Comparison of ENCODE assay signal across 27 cellular contexts in genomic region chr1:210010161-210010560, GRCh38.
"Had no signal": no experiment of that assay in that cellular context is flagged by ENCODE, and none has a peak within 500 bp of the region (broad histone marks: within the 10 kb centered on the region; RNA-seq: fewer than 3 reads in every experiment).

No MANE protein-coding gene starts in this region.

- H3K36me3 ChIP-seq: stomach, suprapubic skin, thoracic aorta, thyroid gland, tibial artery, tibial nerve, transverse colon, upper lobe of left lung, upper lobe of right lung, uterus, vagina had no signal

- H3K27ac ChIP-seq: stomach, suprapubic skin, testis, thoracic aorta, thyroid gland, tibial artery, tibial nerve, transverse colon, upper lobe of left lung, upper lobe of right lung, uterus, vagina had no signal

- H3K9me3 ChIP-seq: stomach, suprapubic skin, testis, thoracic aorta, thyroid gland, tibial artery, tibial nerve, transverse colon, upper lobe of left lung, upper lobe of right lung, uterus, vagina had no signal

- DNase-seq: stimulated activated CD4-positive, alpha-beta T cell treated with anti-CD3 and anti-CD28 coated beads, Interleukin-2, amount 100 ng/mL, for 48 hours; stimulated activated CD4-positive, alpha-beta T cell treated with anti-CD3 and anti-CD28 coated beads, Interleukin-4, amount 100 ng/mL, for 1 hour; stimulated activated CD4-positive, alpha-beta T cell treated with anti-CD3 and anti-CD28 coated beads, Interleukin-4, amount 100 ng/mL, for 24 hours; stimulated activated CD4-positive, alpha-beta T cell treated with anti-CD3 and anti-CD28 coated beads, Interleukin-4, amount 100 ng/mL, for 4 hours; stimulated activated CD8-positive, alpha-beta memory T cell treated with anti-CD3 and anti-CD28 coated beads, Interleukin-4, amount 100 ng/mL, for 48 hours; stimulated activated naive B cell treated with anti-CD40 and anti-IgM and Interleukin-4, amounts not matched to agents 10 μg/mL and 1 μg/mL and 100 μg/mL, for 72 hours; stimulated activated naive CD4-positive, alpha-beta T cell; stimulated activated naive CD4-positive, alpha-beta T cell treated with Interleukin-2 at 50 U/mL for 16 hours; stimulated activated naive CD8-positive, alpha-beta T cell treated with anti-CD3 and anti-CD28 coated beads, Interleukin-15, amount 100 ng/mL, for 72 hours; stimulated activated naive CD8-positive, alpha-beta T cell treated with anti-CD3 and anti-CD28 coated beads, Interleukin-15, Interleukin-2, amounts not matched to agents 100 U/mL and 50 U/mL, for 24 hours; stomach; substantia nigra; testis; thyroid gland; tibial artery; transverse colon; trophoblast cell; upper lobe of left lung; upper lobe of right lung; uterus had no signal

- H3K4me3 ChIP-seq: stomach, suprapubic skin, testis, thoracic aorta, thyroid gland, tibial artery, tibial nerve, transverse colon, upper lobe of left lung, upper lobe of right lung, uterus, vagina had no signal

- FAIRE-seq: urothelium cell line had no signal

- H3K4me1 ChIP-seq: stomach, suprapubic skin, testis, thyroid gland, tibial artery, tibial nerve, transverse colon, upper lobe of left lung, upper lobe of right lung, uterus, vagina had no signal

- ATAC-seq: stimulated activated effector memory CD8-positive, alpha-beta T cell treated with anti-CD3 and anti-CD28 coated beads, Interleukin-12 subunit alpha, Interleukin-12 subunit beta, amount 100 ng/mL, for 72 hours; stimulated activated memory B cell treated with anti-CD40 and anti-IgM and Interleukin-4, amounts not matched to agents 10 μg/mL and 1 μg/mL and 100 μg/mL, for 72 hours; stimulated activated naive B cell treated with anti-CD40 and anti-IgM and Interleukin-4, amounts not matched to agents 10 μg/mL and 1 μg/mL and 100 μg/mL, for 72 hours; stimulated activated naive CD8-positive, alpha-beta T cell treated with anti-CD3 and anti-CD28 coated beads, Interleukin-15, amount 100 ng/mL, for 72 hours; stimulated activated naive CD8-positive, alpha-beta T cell treated with anti-CD3 and anti-CD28 coated beads, Interleukin-15, Interleukin-2, amounts not matched to agents 100 U/mL and 50 U/mL, for 24 hours; upper lobe of right lung had no signal
